Comparison of ENCODE assay signal across 27 cellular contexts in genomic region chr9:95927288-95928004, GRCh38.
"Had no signal": no experiment of that assay in that cellular context is flagged by ENCODE, and none has a peak within 500 bp of the region (broad histone marks: within the 10 kb centered on the region; RNA-seq: fewer than 3 reads in every experiment).

No MANE protein-coding gene starts in this region.

- H3K9me3 ChIP-seq: Peyer's patch had no signal

- H3K4me1 Mint-ChIP-seq: activated B cell treated with CpG ODN at 0.5 μM for 24 hours; activated CD4-positive, alpha-beta memory T cell treated with anti-CD3 and anti-CD28 coated beads, Interleukin-2, amount 10 ng/mL, durations not matched to agents 7 days and 5 days; activated CD4-positive, alpha-beta T cell treated with anti-CD3 and anti-CD28 coated beads, Interleukin-2, amount 10 ng/mL, durations not matched to agents 7 days and 5 days had no signal

- H3K27ac Mint-ChIP-seq: activated B cell treated with CpG ODN at 0.5 μM for 24 hours; activated CD4-positive, alpha-beta memory T cell treated with anti-CD3 and anti-CD28 coated beads, Interleukin-2, amount 10 ng/mL, durations not matched to agents 7 days and 5 days; activated CD4-positive, alpha-beta T cell treated with anti-CD3 and anti-CD28 coated beads, Interleukin-2, amount 10 ng/mL, durations not matched to agents 7 days and 5 days; activated naive CD4-positive, alpha-beta T cell treated with anti-CD3 and anti-CD28 coated beads, Interleukin-2, amount 50 U/mL, for 24 hours; activated T-helper 2 cell treated with anti-CD3 and anti-CD28 coated beads, Interferon-gamma antibody, Interleukin-2, Interleukin-4, amounts not matched to agents 10 μg/mL and 5 μg/mL and 100 μg/mL, durations not matched to agents 14 hours and 24 hours and 36 hours; T-cell had no signal

- FAIRE-seq: K562 had no signal

- H3K27ac ChIP-seq: brain microvascular endothelial cell, cardiac muscle cell, Peyer's patch had no signal

- H3K9me3 Mint-ChIP-seq: activated B cell treated with CpG ODN at 0.5 μM for 24 hours; activated CD4-positive, alpha-beta memory T cell treated with anti-CD3 and anti-CD28 coated beads, Interleukin-2, amount 10 ng/mL, durations not matched to agents 7 days and 5 days; activated CD4-positive, alpha-beta T cell treated with anti-CD3 and anti-CD28 coated beads, Interleukin-2, amount 10 ng/mL, durations not matched to agents 7 days and 5 days; activated naive CD4-positive, alpha-beta T cell treated with anti-CD3 and anti-CD28 coated beads, Interleukin-2, amount 50 U/mL, for 24 hours; T-cell had no signal

- H3K27me3 ChIP-seq: brain microvascular endothelial cell, cardiac muscle cell, Peyer's patch had no signal

- H3K27me3 Mint-ChIP-seq: activated B cell treated with CpG ODN at 0.5 μM for 24 hours; activated CD4-positive, alpha-beta memory T cell treated with anti-CD3 and anti-CD28 coated beads, Interleukin-2, amount 10 ng/mL, durations not matched to agents 7 days and 5 days; activated CD4-positive, alpha-beta T cell treated with anti-CD3 and anti-CD28 coated beads, Interleukin-2, amount 10 ng/mL, durations not matched to agents 7 days and 5 days; activated naive CD4-positive, alpha-beta T cell treated with anti-CD3 and anti-CD28 coated beads, Interleukin-2, amount 50 U/mL, for 24 hours; T-cell had no signal

- H3K4me3 ChIP-seq: cardiac muscle cell, K562, Peyer's patch had no signal

- H3K4me3 Mint-ChIP-seq: activated B cell treated with CpG ODN at 0.5 μM for 24 hours; activated CD4-positive, alpha-beta memory T cell treated with anti-CD3 and anti-CD28 coated beads, Interleukin-2, amount 10 ng/mL, durations not matched to agents 7 days and 5 days; activated CD4-positive, alpha-beta T cell treated with anti-CD3 and anti-CD28 coated beads, Interleukin-2, amount 10 ng/mL, durations not matched to agents 7 days and 5 days; activated naive CD4-positive, alpha-beta T cell treated with anti-CD3 and anti-CD28 coated beads, Interleukin-2, amount 50 U/mL, for 24 hours; T-cell had no signal

- ATAC-seq: K562, T-cell had no signal

- H3K4me1 ChIP-seq: Peyer's patch had no signal

- DNase-seq: activated B cell treated with CpG ODN at 0.5 μM for 24 hours; activated CD4-positive, alpha-beta memory T cell treated with anti-CD3 and anti-CD28 coated beads, Interleukin-2, amount 10 ng/mL, durations not matched to agents 7 days and 5 days; activated CD4-positive, alpha-beta T cell treated with anti-CD3 and anti-CD28 coated beads for 1 hour; activated CD4-positive, alpha-beta T cell treated with anti-CD3 and anti-CD28 coated beads, Interleukin-2, amount 10 ng/mL, durations not matched to agents 7 days and 5 days; activated gamma-delta T cell treated with Interleukin-2 at 50 U/mL for 16 hours; activated T-cell treated with anti-CD3 and anti-CD28 coated beads for 4 hours; activated T-cell treated with anti-CD3 and anti-CD28 coated beads, Interleukin-2, amount 50 U/mL, for 48 hours; amygdala; brain microvascular endothelial cell; cerebellar nuclear complex; Karpas-422; MM.1S; NCI-H1105 treated with DMSO at 0.1 percent for 48 hours; NCI-H1436 treated with DMSO at 0.1 percent for 48 hours; NCI-H187; NCI-H2081; NCI-H446; NCI-H524; Peyer's patch; SHP77 treated with DMSO at 0.1 percent for 48 hours; T-cell; T-helper 2 cell; T1000 had no signal
